ENCODE assay signal across 8 cellular contexts in the genomic region with DNA sequence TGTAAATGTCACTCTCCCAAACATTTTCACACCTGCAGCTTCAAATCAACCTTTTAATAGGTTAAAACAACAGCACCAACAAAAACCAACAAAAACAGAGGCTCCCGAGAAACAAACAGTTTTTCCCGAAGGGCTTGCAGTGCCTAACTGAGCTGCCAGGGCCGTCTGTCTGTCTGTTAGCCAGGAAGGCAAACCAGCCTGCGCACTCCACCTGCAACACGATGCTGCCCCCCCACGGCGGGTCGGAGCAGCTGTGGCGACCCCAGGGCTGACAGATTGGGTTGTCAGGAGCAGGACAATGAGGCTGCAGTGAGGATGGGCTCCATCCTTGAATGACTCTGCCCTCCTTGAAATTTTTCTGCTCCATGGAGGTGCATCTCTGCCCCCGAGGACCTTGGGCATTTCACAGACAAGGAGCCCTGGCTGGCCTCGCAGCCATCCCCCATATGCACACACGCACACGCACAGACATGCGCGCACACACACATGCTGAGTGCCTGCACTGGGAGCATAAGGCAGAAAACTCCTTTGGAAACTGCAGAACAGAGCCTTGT. TPM values are rescaled to one million over a fixed set of nuclear protein-coding genes. Genes with fewer than 3 reads are reported as not detected.
DNase-seq lines count a peak whose midpoint lies in the region; ATAC-seq and TF ChIP-seq lines count a peak whose summit lies in the region.

No MANE protein-coding gene starts in this region.

- H4K8ac ChIP-seq in trophoblast cell (ENCODE audit: low read depth, low read length) = no peak overlapping the region

- peak; percentile 48 for DNase-seq in stimulated activated CD4-positive, alpha-beta T cell treated with anti-CD3 and anti-CD28 coated beads, Interleukin-15, amount 100 ng/mL, for 24 hours
- no peak for DNase-seq in stimulated activated CD4-positive, alpha-beta T cell treated with anti-CD3 and anti-CD28 coated beads, Interleukin-4, amount 100 ng/mL, for 24 hours
- DNase-seq in NCI-H748 treated with DMSO at 0.1 percent for 48 hours (lab: John Stamatoyannopoulos, UW) (peak; percentile 62), epithelial cell of esophagus (ENCODE audit: low read depth) (peak; percentile 33), trophoblast cell (no peak), cerebellar nuclear complex (lab: John Stamatoyannopoulos, UW) (no peak), coronary artery (ENCODE audit: low spot score) (no peak)

- H3K4me3 ChIP-seq in epithelial cell of esophagus (ENCODE audit: low read length) (no peak overlapping the region), trophoblast cell (ENCODE audit: low read depth, low read length) (no peak overlapping the region), coronary artery (no peak overlapping the region)

- H4K12ac ChIP-seq in trophoblast cell (ENCODE audit: low read depth, low read length) = no peak overlapping the region

- no peak overlapping the region for H3K27ac ChIP-seq in trophoblast cell (ENCODE audit: low read depth, low read length)
- H3K27ac ChIP-seq in coronary artery = no peak overlapping the region

- H2BK12ac ChIP-seq in trophoblast cell (ENCODE audit: low read length) = no peak overlapping the region

- H3K9ac ChIP-seq in trophoblast cell (ENCODE audit: low read length) = no peak overlapping the region

- no peak overlapping the region for H2AK5ac ChIP-seq in trophoblast cell (ENCODE audit: low read length)

- TF ChIP-seq CTCF in epithelial cell of esophagus (IDR thresholded peaks at IDR 0.05; ENCODE audit: insufficient read depth, low read depth, low read length, missing control alignments) = peak; percentile 39
- TF ChIP-seq CTCF in coronary artery (IDR thresholded peaks at IDR 0.05) = no peak

- H3K23ac ChIP-seq in trophoblast cell (ENCODE audit: low read length) = no peak overlapping the region

- peaks cover 5% of the 10 kb centered on the region for H3K9me3 ChIP-seq in trophoblast cell (ENCODE audit: insufficient read depth, low read depth, low read length)

- H3K27me3 ChIP-seq in trophoblast cell (ENCODE audit: insufficient read depth, low read length) = peaks cover 14% of the 10 kb centered on the region

- no peak for ATAC-seq in HG03520 (IDR thresholded peaks at IDR 0.05; ENCODE audit: unreplicated experiment)

- H3K18ac ChIP-seq in trophoblast cell (ENCODE audit: low read length) = no peak overlapping the region

- H2BK5ac ChIP-seq in trophoblast cell (ENCODE audit: low read depth, low read length, poor library complexity) = no peak overlapping the region

- peaks cover 3 to 6% of the 10 kb centered on the region in 2 experiments for H3K4me1 ChIP-seq in trophoblast cell (ENCODE audit: control insufficient read depth in 1 of 2, insufficient read depth in 2 of 2, low read length in 2 of 2)

- no peak overlapping the region for H2BK120ac ChIP-seq in trophoblast cell (ENCODE audit: insufficient read depth, low read length, poor library complexity)

- H3K4ac ChIP-seq in trophoblast cell (ENCODE audit: low read depth, low read length) = no peak overlapping the region

- H3K4me2 ChIP-seq in trophoblast cell (ENCODE audit: low read length) = peak overlapping the region; percentile 41

- no peaks in the 10 kb centered on the region for H3K79me2 ChIP-seq in trophoblast cell (ENCODE audit: control insufficient read depth, insufficient read depth, low read length, poor library complexity)

- H3K14ac ChIP-seq in trophoblast cell (ENCODE audit: low read length) = no peak overlapping the region

- H3K36me3 ChIP-seq in trophoblast cell (ENCODE audit: control insufficient read depth in 1 of 2, insufficient read depth in 2 of 2, low read length in 2 of 2) = no peaks in the 10 kb centered on the region

- no CpG with 5 or more reads among the region's 15 CpGs for WGBS in trophoblast cell (ENCODE audit: extremely low coverage, insufficient coverage, insufficient read length)

- H3K79me1 ChIP-seq in trophoblast cell (ENCODE audit: low read length) = no peaks in the 10 kb centered on the region

- H2AFZ ChIP-seq in trophoblast cell (ENCODE audit: insufficient read depth, low read length, poor library complexity) = no peak overlapping the region

- H4K91ac ChIP-seq in trophoblast cell (ENCODE audit: low read depth, low read length) = no peak overlapping the region

RNA-seq across cellular contexts. Expression of gene RTL1, which starts 2.6 kb away (rescaled TPM):
- polyA plus RNA-seq in trophoblast cell (2013) = 0.01 and 0.03 TPM in 2 replicates

Comparison
In these comparisons a context has a peak if more than half of its experiments do, and no peak if none do; other contexts are left out.
1. DNase-seq: peak in stimulated activated CD4-positive, alpha-beta T cell treated with anti-CD3 and anti-CD28 coated beads, Interleukin-15, amount 100 ng/mL, for 24 hours (single experiment), NCI-H748 treated with DMSO at 0.1 percent for 48 hours (single experiment) and epithelial cell of esophagus (single experiment); none in stimulated activated CD4-positive, alpha-beta T cell treated with anti-CD3 and anti-CD28 coated beads, Interleukin-4, amount 100 ng/mL, for 24 hours (single experiment), trophoblast cell (0 of 2), cerebellar nuclear complex (0 of 2) and coronary artery (single experiment).